12 cellular contexts compared by ENCODE assay signal in the genomic region with DNA sequence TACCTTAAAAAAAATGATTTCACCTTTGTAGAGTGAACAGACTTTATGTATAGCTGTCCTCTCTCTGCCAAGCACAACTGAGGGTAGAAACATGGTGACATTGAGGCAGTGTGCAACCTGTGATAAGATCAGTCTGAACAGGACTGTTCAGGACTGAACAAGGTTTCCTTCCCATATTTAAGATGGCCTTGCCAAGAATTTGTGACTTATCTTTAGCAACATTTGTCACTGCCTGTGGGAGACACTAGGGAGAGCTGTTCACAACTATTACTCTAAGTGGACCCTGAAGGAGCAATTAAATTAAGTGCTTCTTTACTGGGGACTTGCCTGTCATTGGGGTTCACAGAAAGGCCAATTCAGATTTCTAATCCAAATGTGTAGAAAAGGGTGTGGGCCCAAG. TPM values are rescaled to one million over a fixed set of nuclear protein-coding genes. Genes with fewer than 3 reads are reported as not detected.
A peak's percentile ranks its signal among the peaks of the same experiment; 100 is the strongest.
DNase-seq lines count a peak whose midpoint lies in the region; ATAC-seq, FAIRE-seq and TF ChIP-seq lines count a peak whose summit lies in the region.
"Had no signal": no experiment of that assay in that cellular context is flagged by ENCODE, and none has a peak within 500 bp of the region (broad histone marks: within the 10 kb centered on the region; RNA-seq: fewer than 3 reads in every experiment).

No MANE protein-coding gene starts in this region.

- H3K9me3 ChIP-seq in psoas muscle (peaks cover 3% of the 10 kb centered on the region), smooth muscle cell (replicated peaks; ENCODE audit: low read depth) (no peaks in the 10 kb centered on the region)
- H3K9me3 ChIP-seq: sigmoid colon had no signal

- DNase-seq in GM12891 (ENCODE audit: insufficient read length, low spot score) (no peak), SKM-1 (lab: John Stamatoyannopoulos, UW; ENCODE audit: unreplicated experiment) (peak; percentile 32), mesothelial cell of epicardium (ENCODE audit: low spot score in 2 of 2, unreplicated experiment in 2 of 2) (no peak), psoas muscle (no peak), smooth muscle cell (lab: John Stamatoyannopoulos, UW; ENCODE audit: unreplicated experiment) (no peak), SHP77 (lab: John Stamatoyannopoulos, UW) (no peak)
- DNase-seq: effector memory CD4-positive, alpha-beta T cell; IMR-90; sigmoid colon had no signal

- no peak overlapping the region for H3K4me2 ChIP-seq in smooth muscle cell

- H3K27me3 Mint-ChIP-seq in mesothelial cell of epicardium (ENCODE audit: low read depth), result peaks cover 6% of the 10 kb centered on the region

- no peaks in the 10 kb centered on the region for H3K36me3 Mint-ChIP-seq in mesothelial cell of epicardium

- H3K4me1 Mint-ChIP-seq in mesothelial cell of epicardium, result peaks cover 20% of the 10 kb centered on the region

- H3K27me3 ChIP-seq in psoas muscle (ENCODE audit: insufficient read depth in 3 of 3, low read length in 2 of 3) (no peaks in the 10 kb centered on the region), smooth muscle cell (ENCODE audit: low read depth) (no peaks in the 10 kb centered on the region)
- H3K27me3 ChIP-seq: sigmoid colon had no signal

- no peak for TF ChIP-seq CTCF in mesothelial cell of epicardium (IDR thresholded peaks at IDR 0.05; ENCODE audit: unreplicated experiment)
- no peak for TF ChIP-seq CTCF in psoas muscle (IDR thresholded peaks at IDR 0.05)
- TF ChIP-seq CTCF in smooth muscle cell (IDR thresholded peaks at IDR 0.05; ENCODE audit: borderline replicate concordance, insufficient read depth, poor library complexity, severe bottlenecking), result no peak

- no peaks in the 10 kb centered on the region for H3F3A ChIP-seq in smooth muscle cell (ENCODE audit: low read depth)

- H3K9me3 Mint-ChIP-seq in mesothelial cell of epicardium, result peaks cover 23% of the 10 kb centered on the region

- H3K4me3 Mint-ChIP-seq in mesothelial cell of epicardium, result no peak overlapping the region
- H3K4me3 Mint-ChIP-seq: activated T-helper 1 cell treated with anti-CD3 and anti-CD28 coated beads, Interleukin-12 subunit alpha, Interleukin-12 subunit beta, Interleukin-2, Interleukin-4 antibody, amounts not matched to agents 30 ng/mL and 10 ng/mL and 1 ng/mL, durations not matched to agents 14 hours and 24 hours and 36 hours had no signal

- H3K36me3 ChIP-seq in psoas muscle (ENCODE audit: insufficient read depth in 1 of 2, low read depth in 1 of 2) (no peaks in the 10 kb centered on the region), smooth muscle cell (ENCODE audit: low read depth) (no peaks in the 10 kb centered on the region)
- H3K36me3 ChIP-seq: sigmoid colon had no signal

- intact Hi-C loops in psoas muscle (cut with DNase I), result no loop called here

- ATAC-seq in HG03354 (IDR thresholded peaks at IDR 0.05; ENCODE audit: poor library complexity, severe bottlenecking, unreplicated experiment) (peak; percentile 50), psoas muscle (no peak)

- no peak overlapping the region for H3K9ac ChIP-seq in smooth muscle cell (ENCODE audit: low read depth)

- H3K27ac ChIP-seq in psoas muscle (no peak overlapping the region), smooth muscle cell (ENCODE audit: low read depth) (no peak overlapping the region)
- H3K27ac ChIP-seq: sigmoid colon had no signal

- H4K20me1 ChIP-seq in smooth muscle cell (ENCODE audit: low read depth), result no peaks in the 10 kb centered on the region

- H3K4me3 ChIP-seq in psoas muscle, result no peak overlapping the region
- no peak overlapping the region for H3K4me3 ChIP-seq in smooth muscle cell
- H3K4me3 ChIP-seq: sigmoid colon had no signal

- H3K27ac Mint-ChIP-seq in mesothelial cell of epicardium, result peak overlapping the region; percentile 60
- H3K27ac Mint-ChIP-seq: activated T-helper 1 cell treated with anti-CD3 and anti-CD28 coated beads, Interleukin-12 subunit alpha, Interleukin-12 subunit beta, Interleukin-2, Interleukin-4 antibody, amounts not matched to agents 30 ng/mL and 10 ng/mL and 1 ng/mL, durations not matched to agents 14 hours and 24 hours and 36 hours had no signal

- H2AFZ ChIP-seq in smooth muscle cell (ENCODE audit: low read depth), result no peak overlapping the region

- peak; percentile 67 for FAIRE-seq in GM12891 (lab: Jason Lieb, UNC)
- FAIRE-seq: keratinocyte had no signal

- no peaks in the 10 kb centered on the region for H3K4me1 ChIP-seq in psoas muscle
- no peaks in the 10 kb centered on the region for H3K4me1 ChIP-seq in smooth muscle cell (ENCODE audit: low read depth)
- H3K4me1 ChIP-seq: sigmoid colon had no signal

- no peak for TF ChIP-seq POLR2A in GM12891 (IDR thresholded peaks at IDR 0.05; ENCODE audit: low read depth, low read length)

- no peaks in the 10 kb centered on the region for H3K79me2 ChIP-seq in smooth muscle cell (ENCODE audit: low read depth)

TF ChIP-seq in GM12891, 5 proteins besides CTCF, POLR2A, EP300 and RAD21:
- TF ChIP-seq POLR2AphosphoS5 (IDR thresholded peaks at IDR 0.05; ENCODE audit: low read depth, low read length) (no peak), TAF1 (IDR thresholded peaks at IDR 0.05; ENCODE audit: low read depth, low read length) (no peak)

RNA-seq across cellular contexts. Expression of gene OR13A1, which starts 6.7 kb away (rescaled TPM):
- 0.19 TPM for polyA plus RNA-seq in GM12891 (2012; ENCODE audit: low read depth, missing spikeins)
- total RNA-seq in mesothelial cell of epicardium, result 0.13 to 0.35 TPM (median 0.16 TPM) in 3 replicates
- not detected for total RNA-seq in psoas muscle
- polyA plus RNA-seq in psoas muscle, result not detected
- total RNA-seq in smooth muscle cell, result 0.67 TPM in 1 of 2 replicates, not detected in the other
- not detected in 2 replicates for polyA plus RNA-seq in smooth muscle cell
- total RNA-seq: activated T-helper 1 cell treated with anti-CD3 and anti-CD28 coated beads, Interleukin-12 subunit alpha, Interleukin-12 subunit beta, Interleukin-2, Interleukin-4 antibody, amounts not matched to agents 30 ng/mL and 10 ng/mL and 1 ng/mL, durations not matched to agents 14 hours and 24 hours and 36 hours; IMR-90 had no signal
- polyA plus RNA-seq: IMR-90, keratinocyte had no signal
